Comparison of ENCODE assay signal across 20 cellular contexts in the genomic region with DNA sequence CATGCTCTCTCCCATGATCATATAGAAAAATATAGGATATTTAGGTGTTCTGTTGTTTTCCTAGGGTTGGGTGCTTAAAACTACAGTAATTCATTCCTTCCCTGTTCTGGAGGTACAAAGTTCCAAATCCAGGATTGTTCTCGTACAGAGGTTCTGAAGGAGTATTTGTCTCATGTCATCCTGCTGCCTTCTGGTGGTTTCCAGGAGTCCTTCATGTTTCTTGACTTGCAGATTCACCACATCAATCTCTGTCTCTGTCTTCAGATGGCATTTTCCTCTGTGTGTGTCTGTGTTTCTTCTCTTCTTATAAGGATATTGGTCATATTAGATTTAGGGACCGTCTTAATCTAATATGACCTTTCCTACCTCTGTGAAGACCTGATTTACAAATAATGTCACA.
DNase-seq lines count a peak whose midpoint lies in the region; ATAC-seq, FAIRE-seq and TF ChIP-seq lines count a peak whose summit lies in the region.
"Had no signal": no experiment of that assay in that cellular context is flagged by ENCODE, and none has a peak within 500 bp of the region (broad histone marks: within the 10 kb centered on the region; RNA-seq: fewer than 3 reads in every experiment).

No MANE protein-coding gene starts in this region.

- H3K27me3 ChIP-seq in H1 (replicated peaks in 1 of 4; ENCODE audit: control insufficient read depth in 3 of 4, extremely low read depth in 1 of 4, insufficient read depth in 3 of 4, low read length in 3 of 4) = no peaks in the 10 kb centered on the region
- H3K27me3 ChIP-seq in foreskin keratinocyte = no peaks in the 10 kb centered on the region
- no peaks in the 10 kb centered on the region for H3K27me3 ChIP-seq in mammary epithelial cell (ENCODE audit: insufficient read depth, low read length)
- no peaks in the 10 kb centered on the region for H3K27me3 ChIP-seq in neural progenitor cell
- H3K27me3 ChIP-seq: BE2C had no signal

- no peak overlapping the region for H3K4me2 ChIP-seq in H1 (ENCODE audit: insufficient read depth in 1 of 2, low read depth in 2 of 2, low read length in 2 of 2)
- no peak overlapping the region for H3K4me2 ChIP-seq in mammary epithelial cell (ENCODE audit: insufficient read depth, low read depth, low read length)
- H3K4me2 ChIP-seq in neural progenitor cell = no peak overlapping the region

- H3K4me1 Mint-ChIP-seq in neural progenitor cell = no peaks in the 10 kb centered on the region
- H3K4me1 Mint-ChIP-seq: CD4-positive, alpha-beta memory T cell; H9 had no signal

- H3K4me3 Mint-ChIP-seq in neural progenitor cell = no peak overlapping the region
- H3K4me3 Mint-ChIP-seq: CD4-positive, alpha-beta memory T cell; H9 had no signal

- no peaks in the 10 kb centered on the region for H3K9me3 ChIP-seq in H1 (ENCODE audit: insufficient read depth in 2 of 2, low read depth in 1 of 2, low read length in 1 of 2)
- H3K9me3 ChIP-seq in mammary epithelial cell (replicated peaks; ENCODE audit: insufficient read depth, low read length) = no peaks in the 10 kb centered on the region
- H3K9me3 ChIP-seq in neural progenitor cell (ENCODE audit: low read depth) = no peaks in the 10 kb centered on the region
- H3K9me3 ChIP-seq: BE2C had no signal

- H4K8ac ChIP-seq in H1 (ENCODE audit: extremely low read depth, insufficient read depth, low read length) = no peak overlapping the region

- H3K79me2 ChIP-seq in H1 (ENCODE audit: control insufficient read depth in 1 of 2, insufficient read depth in 2 of 2, low read length in 2 of 2) (no peaks in the 10 kb centered on the region), mammary epithelial cell (ENCODE audit: insufficient read depth, low read length) (no peaks in the 10 kb centered on the region), neural progenitor cell (ENCODE audit: low read depth) (no peaks in the 10 kb centered on the region)

- in situ Hi-C loops in mammary epithelial cell (cut with MboI; ENCODE audit: low sequenced_read_pairs in 2 of 2) = no loop called here

- H2BK15ac ChIP-seq in H1 (ENCODE audit: low read length) = no peak overlapping the region

- no peaks in the 10 kb centered on the region for H3K27me3 Mint-ChIP-seq in neural progenitor cell (ENCODE audit: insufficient read depth, low read depth)

- no peak overlapping the region for H2BK120ac ChIP-seq in H1 (replicated peaks; ENCODE audit: low read depth, low read length)

- no peak overlapping the region for H3K4me3 ChIP-seq in LNCaP clone FGC (ENCODE audit: low read depth, low read length)
- H3K4me3 ChIP-seq in H1 (ENCODE audit: extremely low read depth in 1 of 4, insufficient read depth in 2 of 4, low read depth in 3 of 4, low read length in 4 of 4) = no peak overlapping the region
- no peak overlapping the region for H3K4me3 ChIP-seq in mammary epithelial cell (replicated peaks in 1 of 3; ENCODE audit: insufficient read depth in 1 of 3, low read depth in 2 of 3, low read length in 3 of 3)
- no peak overlapping the region for H3K4me3 ChIP-seq in neural progenitor cell

- H3K23me2 ChIP-seq in H1 (ENCODE audit: low read depth, low read length) = no peaks in the 10 kb centered on the region

- H3K23ac ChIP-seq in H1 (ENCODE audit: insufficient read length) = no peak overlapping the region

- no peak overlapping the region for H3K27ac Mint-ChIP-seq in neural progenitor cell
- H3K27ac Mint-ChIP-seq: CD4-positive, alpha-beta memory T cell; H9 had no signal

- TF ChIP-seq EP300 in H1 (IDR thresholded peaks at IDR 0.05; ENCODE audit: borderline replicate concordance in 1 of 2, low read depth in 2 of 2, low read length in 2 of 2) = no peak

- dilution Hi-C loops in mammary epithelial cell (cut with HindIII; ENCODE audit: low sequenced_read_pairs) = no loop called here

- H2BK12ac ChIP-seq in H1 (ENCODE audit: low read depth, low read length) = no peak overlapping the region

- intact Hi-C loops in mammary epithelial cell (cut with micrococcal nuclease) = no loop called here

- H4K20me1 ChIP-seq in H1 (replicated peaks in 1 of 2; ENCODE audit: control insufficient read depth in 1 of 2, insufficient read depth in 2 of 2, low read length in 2 of 2) = no peaks in the 10 kb centered on the region
- H4K20me1 ChIP-seq in mammary epithelial cell (ENCODE audit: insufficient read depth, low read length) = no peaks in the 10 kb centered on the region
- no peaks in the 10 kb centered on the region for H4K20me1 ChIP-seq in neural progenitor cell (ENCODE audit: low read depth)

- no peaks in the 10 kb centered on the region for H3K36me3 Mint-ChIP-seq in neural progenitor cell
- H3K36me3 Mint-ChIP-seq: CD4-positive, alpha-beta memory T cell had no signal

- H3K4ac ChIP-seq in H1 (replicated peaks; ENCODE audit: insufficient read length, low read depth, low read length) = no peak overlapping the region

- peak; percentile 14; a peak in 3 of 4 replicates for TF ChIP-seq RAD21 in H1 (IDR thresholded peaks at IDR 0.05 in 1 of 2, conservative IDR thresholded peaks at IDR 0.05 in 1 of 2; ENCODE audit: low read depth in 2 of 2, low read length in 2 of 2)

- no peak overlapping the region for H3K27ac ChIP-seq in H1 (ENCODE audit: low read depth, low read length)
- no peak overlapping the region for H3K27ac ChIP-seq in foreskin keratinocyte
- no peak overlapping the region for H3K27ac ChIP-seq in mammary epithelial cell (ENCODE audit: insufficient read depth, low read depth, low read length)
- H3K27ac ChIP-seq in neural progenitor cell = no peak overlapping the region

- CTCF ChIA-PET in H1 (lab: Charles Lee; ENCODE audit: partially characterized antibody) (no interaction called here), mammary epithelial cell (lab: Charles Lee; ENCODE audit: low non-redundant PET) (no interaction called here)

- TF ChIP-seq CTCF in AG09319 (IDR thresholded peaks at IDR 0.05; ENCODE audit: low read depth, low read length) = peak; percentile 9
- TF ChIP-seq CTCF in LNCaP clone FGC (IDR thresholded peaks at IDR 0.05; ENCODE audit: control insufficient read depth, extremely low read depth, insufficient read depth) = 0 out of 2 replicates have a peak, but pooled peaks have one; percentile 14
- TF ChIP-seq CTCF in H1 (IDR thresholded peaks at IDR 0.05; ENCODE audit: control extremely low read depth in 1 of 3, insufficient read depth in 1 of 3, low read depth in 1 of 3, low read length in 3 of 3) = no peak
- TF ChIP-seq CTCF in foreskin keratinocyte (conservative IDR thresholded peaks at IDR 0.05) = peak; percentile 17
- peak in 1 of 2 donors; percentile 8 for TF ChIP-seq CTCF in mammary epithelial cell (conservative IDR thresholded peaks at IDR 0.05 in 1 of 2, IDR thresholded peaks at IDR 0.05 in 1 of 2; ENCODE audit: extremely low read depth in 1 of 2, insufficient read depth in 1 of 2, low read depth in 1 of 2, low read length in 2 of 2)
- no peak for TF ChIP-seq CTCF in neural progenitor cell (IDR thresholded peaks at IDR 0.05)

- FAIRE-seq in H1 (lab: Jason Lieb, UNC) = no peak

- H3K79me1 ChIP-seq in H1 (ENCODE audit: low read depth, low read length) = no peaks in the 10 kb centered on the region

- no peak for DNase-seq in AG09319 (ENCODE audit: extremely low read depth, low read depth)
- no peak for DNase-seq in LNCaP clone FGC (ENCODE audit: low read depth)
- no peak for DNase-seq in H1 (ENCODE audit: low read depth in 1 of 2, low spot score in 2 of 2)
- DNase-seq in foreskin keratinocyte = no peak
- no peak for DNase-seq in mammary epithelial cell
- DNase-seq in neural progenitor cell (ENCODE audit: low spot score) = no peak
- DNase-seq in NCI-H1417 (lab: John Stamatoyannopoulos, UW) = no peak
- DNase-seq in D341Med (ENCODE audit: low spot score) = no peak
- DNase-seq: ACHN; BE2C; CD4-positive, alpha-beta memory T cell; DMS153; H9; IMR-90; Kasumi-1; MV-4-11; NCI-H146; NCI-H2081 treated with DMSO at 0.1 percent for 48 hours; NCI-H2227 treated with DMSO at 0.1 percent for 48 hours; NCI-H526 had no signal

- H3F3A ChIP-seq in neural progenitor cell (ENCODE audit: low read depth) = no peaks in the 10 kb centered on the region

- BruUV-seq in mammary epithelial cell (replicated peaks; lab: Mats Ljungman, UMichigan) = no TSS peak

- H2BK5ac ChIP-seq in H1 (ENCODE audit: low read depth, low read length) = no peak overlapping the region

- ATAC-seq in foreskin keratinocyte = no peak

- no peak overlapping the region for H3K14ac ChIP-seq in H1 (ENCODE audit: insufficient read length)

- 88% methylated on average over 2 of the region's 2 CpGs; no CpG with 5 or more reads in 1 of the 2 experiments for WGBS in H1 (ENCODE audit: extremely low coverage in 1 of 2, insufficient coverage in 1 of 2, insufficient read length in 1 of 2, insufficient replicate concordance in 2 of 2, low coverage in 1 of 2, low lambda C conversion rate in 2 of 2, missing lambda C conversion rate in 1 of 2), 2 experiments
- 75% methylated on average over 2 of the region's 2 CpGs for WGBS in mammary epithelial cell (ENCODE audit: low coverage, missing lambda C conversion rate)

- no peak overlapping the region for H4K91ac ChIP-seq in H1 (replicated peaks; ENCODE audit: insufficient read length, low read length)

- no peak overlapping the region for H3K56ac ChIP-seq in H1 (replicated peaks; ENCODE audit: insufficient read length, low read depth, low read length)

- no peak for TF ChIP-seq POLR2A in H1 (IDR thresholded peaks at IDR 0.05; ENCODE audit: control extremely low read depth in 1 of 2, low read depth in 2 of 2, low read length in 2 of 2)

- H3K18ac ChIP-seq in H1 (ENCODE audit: extremely low read depth, low read length) = no peak overlapping the region

- H4K5ac ChIP-seq in H1 (ENCODE audit: insufficient read length, low read depth, low read length) = no peak overlapping the region

- H2AFZ ChIP-seq in H1 (ENCODE audit: low read length) (no peak overlapping the region), mammary epithelial cell (ENCODE audit: low read depth, low read length) (no peak overlapping the region), neural progenitor cell (replicated peaks) (no peak overlapping the region)

- H2BK20ac ChIP-seq in H1 (ENCODE audit: low read length) = no peak overlapping the region

- POLR2A ChIA-PET in H1 (lab: Charles Lee; ENCODE audit: partially characterized antibody) = no interaction called here

- H3K9me3 Mint-ChIP-seq in neural progenitor cell = no peaks in the 10 kb centered on the region
- H3K9me3 Mint-ChIP-seq: H9 had no signal

- H3K4me1 ChIP-seq in H1 (replicated peaks in 1 of 4; ENCODE audit: control insufficient read depth in 3 of 4, insufficient read depth in 4 of 4, low read length in 3 of 4) (no peaks in the 10 kb centered on the region), foreskin keratinocyte (no peaks in the 10 kb centered on the region), mammary epithelial cell (ENCODE audit: insufficient read depth, low read length) (no peaks in the 10 kb centered on the region), neural progenitor cell (no peaks in the 10 kb centered on the region)
- H3K4me1 ChIP-seq: BE2C had no signal

- H3K9ac ChIP-seq in H1 (replicated peaks in 1 of 4; ENCODE audit: extremely low read depth in 1 of 4, low read depth in 3 of 4, low read length in 3 of 4) (no peak overlapping the region), mammary epithelial cell (ENCODE audit: insufficient read depth, low read length) (no peak overlapping the region), neural progenitor cell (no peak overlapping the region)

- H3K36me3 ChIP-seq in H1 (ENCODE audit: control insufficient read depth in 2 of 4, insufficient read depth in 4 of 4, low read length in 3 of 4) (no peaks in the 10 kb centered on the region), mammary epithelial cell (ENCODE audit: insufficient read depth, low read length) (no peaks in the 10 kb centered on the region), neural progenitor cell (no peaks in the 10 kb centered on the region)
- H3K36me3 ChIP-seq: BE2C had no signal

- H2AK5ac ChIP-seq in H1 (ENCODE audit: low read depth, low read length) = no peak overlapping the region

Comparison
In these comparisons a context has a peak if more than half of its experiments do, and no peak if none do; other contexts are left out.
1. CTCF ChIP-seq: peak in AG09319 (single experiment), LNCaP clone FGC (single experiment) and foreskin keratinocyte (single experiment); none in H1 (0 of 3) and neural progenitor cell (single experiment).